ENCODE assay signal across 28 cellular contexts in the genomic region with DNA sequence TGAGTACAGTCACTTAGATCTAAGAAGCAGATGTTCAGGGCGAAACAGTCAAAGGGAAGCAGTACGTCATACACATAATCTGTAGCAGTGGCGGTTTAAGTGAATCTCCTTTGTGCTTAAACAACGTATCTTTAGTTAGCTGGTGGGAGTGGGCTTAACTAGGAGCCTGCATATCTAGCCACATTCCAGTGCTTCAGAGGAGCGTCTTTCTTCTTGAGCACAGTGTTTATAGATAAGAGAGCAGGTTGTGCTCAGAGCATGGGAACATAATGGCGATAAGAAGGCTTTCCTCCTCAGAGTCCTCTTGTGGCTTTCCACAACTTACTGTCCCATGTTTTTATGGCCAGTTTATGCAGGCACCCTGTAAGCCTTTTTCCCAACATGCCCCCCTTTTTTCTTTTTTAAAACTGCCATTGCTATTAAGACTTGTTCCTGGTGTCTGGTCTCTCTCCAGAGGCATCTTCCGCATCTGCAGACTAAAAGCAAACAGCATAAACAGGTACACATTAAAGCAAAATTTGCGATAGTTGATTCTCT. TPM values are rescaled to one million over a fixed set of nuclear protein-coding genes. Genes with fewer than 3 reads are reported as not detected.
DNase-seq lines count a peak whose midpoint lies in the region; ATAC-seq, FAIRE-seq and TF ChIP-seq lines count a peak whose summit lies in the region.
"Had no signal": no experiment of that assay in that cellular context is flagged by ENCODE, and none has a peak within 500 bp of the region (broad histone marks: within the 10 kb centered on the region; RNA-seq: fewer than 3 reads in every experiment).

No MANE protein-coding gene starts in this region.

- H3K4me1 Mint-ChIP-seq in T-helper 1 cell treated with Interleukin-12 subunit alpha and Interleukin-12 subunit beta and Interleukin-4 antibody, amounts not matched to agents 30 μg/mL and 1 μg/mL, for 36 hours (ENCODE audit: low read depth) = peaks cover 33% of the 10 kb centered on the region
- H3K4me1 Mint-ChIP-seq in nephron progenitor cell = peaks cover 20% of the 10 kb centered on the region

- peak; percentile 7 for ATAC-seq in K562
- ATAC-seq in right cardiac atrium = no peak
- no peak for ATAC-seq in GM18873 (IDR thresholded peaks at IDR 0.05; ENCODE audit: low FRiP score, unreplicated experiment)
- ATAC-seq: upper lobe of right lung had no signal

- H3K4me1 ChIP-seq in K562 (replicated peaks in 1 of 2; ENCODE audit: control insufficient read depth in 2 of 2, insufficient read depth in 2 of 2, low read length in 2 of 2) (peaks cover 9 to 20% of the 10 kb centered on the region in 2 experiments; a peak in 4 of 5 replicates), right cardiac atrium (ENCODE audit: control insufficient read depth, insufficient read depth, low read length) (peaks cover 9% of the 10 kb centered on the region)

- TF ChIP-seq RAD21 in K562 (CRISPR knock-in tag; conservative IDR thresholded peaks at IDR 0.05 in 1 of 2, IDR thresholded peaks at IDR 0.05 in 1 of 2) = no peak; a peak in 1 of 4 replicates

- POLR2A ChIA-PET in K562 (lab: Yijun Ruan, JAX) = no interaction called here

- H3K36me3 ChIP-seq in K562 (ENCODE audit: control insufficient read depth, insufficient read depth, low read length) = peaks cover 64% of the 10 kb centered on the region

- H2AFZ ChIP-seq in K562 (ENCODE audit: low read depth, low read length) = no peak overlapping the region

- no peaks in the 10 kb centered on the region for H3K27me3 ChIP-seq in K562 (ENCODE audit: control insufficient read depth in 2 of 2, insufficient read depth in 2 of 2, low read length in 2 of 2)
- no peaks in the 10 kb centered on the region for H3K27me3 ChIP-seq in right cardiac atrium (ENCODE audit: control insufficient read depth, insufficient read depth)
- H3K27me3 ChIP-seq: upper lobe of right lung had no signal

- 31% methylated on average over 8 of the region's 8 CpGs for WGBS in K562 (ENCODE audit: insufficient coverage, low coverage, missing lambda C conversion rate)
- WGBS in right cardiac atrium = 84% methylated on average over 8 of the region's 8 CpGs

- no peaks in the 10 kb centered on the region for H4K20me1 ChIP-seq in K562 (replicated peaks; ENCODE audit: control insufficient read depth, insufficient read depth, low read length)

- H3K9me3 ChIP-seq in K562 (replicated peaks; ENCODE audit: control insufficient read depth, insufficient read depth, low read depth, low read length) = peaks cover 24% of the 10 kb centered on the region
- no peaks in the 10 kb centered on the region for H3K9me3 ChIP-seq in right cardiac atrium (ENCODE audit: control insufficient read depth, low read length)
- H3K9me3 ChIP-seq: upper lobe of right lung had no signal

- H3K27ac ChIP-seq in K562 (ENCODE audit: extremely low read depth, low read depth, low read length) = peak overlapping the region; percentile 59
- no peak overlapping the region for H3K27ac ChIP-seq in right cardiac atrium (ENCODE audit: low read length)
- H3K27ac ChIP-seq: upper lobe of right lung had no signal

- TF ChIP-seq CTCF in K562 (IDR thresholded peaks at IDR 0.05 in 2 of 3, conservative IDR thresholded peaks at IDR 0.05 in 1 of 3; ENCODE audit: insufficient read depth in 2 of 3, low read depth in 1 of 3, low read length in 3 of 3) (no peak), nephron progenitor cell (IDR thresholded peaks at IDR 0.05) (no peak)

- H3K79me2 ChIP-seq in K562 (ENCODE audit: control insufficient read depth, insufficient read depth, low read length) = peaks cover 96% of the 10 kb centered on the region

- no peak for DNase-seq in T-helper 1 cell
- peak; percentile 9 for DNase-seq in NCI-H524 treated with DMSO at 0.1 percent for 48 hours (lab: John Stamatoyannopoulos, UW)
- peak in 2 of 4 experiments; percentile 46 to 88 for DNase-seq in K562 (ENCODE audit: extremely low read depth in 1 of 4, low spot score in 3 of 4)
- no peak for DNase-seq in nephron progenitor cell
- DNase-seq in right cardiac atrium = no peak
- DNase-seq in SK-N-DZ (ENCODE audit: low spot score) = no peak
- DNase-seq: 8988T; activated CD4-positive, alpha-beta T cell treated with anti-CD3 and anti-CD28 coated beads, Interleukin-2, amount 50 U/mL, for 48 hours; activated CD4-positive, CD25-positive, alpha-beta regulatory T cell; activated CD8-positive, alpha-beta memory T cell treated with anti-CD3 and anti-CD28 coated beads, Interleukin-2, amount 50 U/mL, for 48 hours; activated gamma-delta T cell; caudate nucleus; CD4-positive, alpha-beta memory T cell; DMS79; H9; kidney glomerular epithelial cell; NCI-H1105; NCI-H2081 treated with DMSO at 0.1 percent for 48 hours; NCI-H345; NCI-H774; occipital lobe; small intestine; stimulated activated CD4-positive, alpha-beta T cell treated with anti-CD3 and anti-CD28 coated beads, Interleukin-1b, Interleukin-23, amount 100 ng/mL, for 48 hours; T-helper 9 cell; upper lobe of right lung had no signal

- FAIRE-seq in K562 (lab: Jason Lieb, UNC) = peak; percentile 83
- FAIRE-seq: small intestine had no signal

- peak; percentile 72 for TF ChIP-seq EP300 in K562 (IDR thresholded peaks at IDR 0.05; ENCODE audit: low read length)

- intact Hi-C loops in K562 (cut with micrococcal nuclease) (no loop called here), right cardiac atrium (cut with DNase I) (no loop called here)

- H3K4me2 ChIP-seq in K562 (ENCODE audit: insufficient read depth, low read length) = peak overlapping the region; percentile 39

- 0 out of 2 replicates have a peak, but pooled peaks have one; percentile 18 for TF ChIP-seq POLR2A in K562 (conservative IDR thresholded peaks at IDR 0.05)

- H3K9me1 ChIP-seq in K562 (ENCODE audit: control insufficient read depth, insufficient read depth, low read length) = no peaks in the 10 kb centered on the region

- H3K27ac Mint-ChIP-seq in T-helper 1 cell treated with Interleukin-12 subunit alpha and Interleukin-12 subunit beta and Interleukin-4 antibody, amounts not matched to agents 30 μg/mL and 1 μg/mL, for 36 hours = no peak overlapping the region
- H3K27ac Mint-ChIP-seq in nephron progenitor cell = no peak overlapping the region
- H3K27ac Mint-ChIP-seq: dendritic cell treated with granulocyte-macrophage colony-stimulating factor and Interleukin-4, amounts not matched to agents 40 ng/mL and 50 ng/mL, for 4 days; H9 had no signal

- peak overlapping the region; percentile 2 for H3K4me3 Mint-ChIP-seq in T-helper 1 cell treated with Interleukin-12 subunit alpha and Interleukin-12 subunit beta and Interleukin-4 antibody, amounts not matched to agents 30 μg/mL and 1 μg/mL, for 36 hours
- H3K4me3 Mint-ChIP-seq in nephron progenitor cell = peak overlapping the region; percentile 73
- H3K4me3 Mint-ChIP-seq: dendritic cell treated with granulocyte-macrophage colony-stimulating factor and Interleukin-4, amounts not matched to agents 40 ng/mL and 50 ng/mL, for 4 days had no signal

- H3K36me3 Mint-ChIP-seq in T-helper 1 cell treated with Interleukin-12 subunit alpha and Interleukin-12 subunit beta and Interleukin-4 antibody, amounts not matched to agents 30 μg/mL and 1 μg/mL, for 36 hours (ENCODE audit: low read depth) = peaks cover 31% of the 10 kb centered on the region
- H3K36me3 Mint-ChIP-seq in nephron progenitor cell (ENCODE audit: low read depth) = peaks cover 75% of the 10 kb centered on the region

- H3K27me3 Mint-ChIP-seq in T-helper 1 cell treated with Interleukin-12 subunit alpha and Interleukin-12 subunit beta and Interleukin-4 antibody, amounts not matched to agents 30 μg/mL and 1 μg/mL, for 36 hours (ENCODE audit: low read depth) = no peaks in the 10 kb centered on the region
- no peaks in the 10 kb centered on the region for H3K27me3 Mint-ChIP-seq in nephron progenitor cell (ENCODE audit: low read depth, poor library complexity)
- H3K27me3 Mint-ChIP-seq: CD4-positive, alpha-beta memory T cell; dendritic cell treated with granulocyte-macrophage colony-stimulating factor and Interleukin-4, amounts not matched to agents 40 ng/mL and 50 ng/mL, for 4 days had no signal

- BruUV-seq in K562 (replicated peaks; lab: Mats Ljungman, UMichigan) = no TSS peak

- in situ Hi-C loops in K562 (cut with MboI) = no loop called here

- CTCF ChIA-PET in K562 (lab: Yijun Ruan, JAX; ENCODE audit: low intra/inter-chr PET ratio) = no interaction called here

- peaks cover 8% of the 10 kb centered on the region for H3K9me3 Mint-ChIP-seq in T-helper 1 cell treated with Interleukin-12 subunit alpha and Interleukin-12 subunit beta and Interleukin-4 antibody, amounts not matched to agents 30 μg/mL and 1 μg/mL, for 36 hours
- peaks cover 67% of the 10 kb centered on the region for H3K9me3 Mint-ChIP-seq in nephron progenitor cell

- no peak overlapping the region for H3K9ac ChIP-seq in K562 (ENCODE audit: insufficient read depth in 1 of 2, low read depth in 2 of 2, low read length in 2 of 2)

- H3K4me3 ChIP-seq in K562 = no peak overlapping the region
- H3K4me3 ChIP-seq in right cardiac atrium (ENCODE audit: low read length) = no peak overlapping the region
- H3K4me3 ChIP-seq: upper lobe of right lung had no signal

RNA-seq across cellular contexts. Expression of gene DAP3, which starts 3.2 kb away (rescaled TPM):
- total RNA-seq in K562 (2011; cell fraction: chromatin; rRNA removed; ENCODE audit: low replicate concordance) = 498 and 523 TPM in 2 replicates
- 338 and 343 TPM in 2 replicates for total RNA-seq in K562 (2011; cell fraction: nucleolus; rRNA removed)
- total RNA-seq in K562 (2011; cell fraction: nucleoplasm; rRNA removed) = 327 and 351 TPM in 2 replicates
- total RNA-seq in K562 (2014; rRNA removed) (129 and 155 TPM in 2 replicates), K562 (2014; rRNA removed; fragmentation: Illumina TruSeq; extraction: Trizol) (250 and 288 TPM in 2 replicates), K562 (2015; rRNA removed; fragmentation: Illumina TruSeq; extraction: Trizol) (202 and 215 TPM in 2 replicates), K562 (2021) (242 and 246 TPM in 2 replicates), right cardiac atrium (10 to 100 TPM; 83.5 to 91.6 (median 87.7) TPM)
- polyA plus RNA-seq in K562 (2011; rRNA removed) (431 and 484 TPM in 2 replicates), K562 (2014; fragmentation: Illumina TruSeq; extraction: Trizol) (402 and 404 TPM in 2 replicates), K562 (2014; fragmentation: Nextera tagmentation; extraction: Ambion mirVana) (100 to 1,000 TPM; 298 to 468 TPM), K562 (2014; rRNA removed) (344 and 358 TPM in 2 replicates), right cardiac atrium (91.9 TPM)
- polyA plus RNA-seq in K562 (2011; cell fraction: cytosol; rRNA removed) = 317 and 359 TPM in 2 replicates
- 376 and 394 TPM in 2 replicates for polyA plus RNA-seq in K562 (2011; cell fraction: nucleus; rRNA removed)
- 209 and 223 TPM in 2 replicates for polyA plus RNA-seq in K562 (2012)
- 340 and 359 TPM in 2 replicates for polyA minus RNA-seq in K562 (2011; rRNA and poly(A)+ RNA removed)
- 135 and 169 TPM in 2 replicates for polyA minus RNA-seq in K562 (2011; cell fraction: cytosol; rRNA and poly(A)+ RNA removed)
- 193 and 313 TPM in 2 replicates for polyA minus RNA-seq in K562 (2011; cell fraction: nucleus; rRNA and poly(A)+ RNA removed)
- 169 and 190 TPM in 2 replicates for polyA plus RNA-seq in SK-N-DZ (2014; cell fraction: cytosol; rRNA removed)
- 250 and 280 TPM in 2 replicates for polyA plus RNA-seq in SK-N-DZ (2014; cell fraction: nucleus; rRNA removed)

RNA-seq across cellular contexts. Expression of gene YY1AP1, which starts 3.5 kb away (rescaled TPM):
- total RNA-seq in K562 (2011; cell fraction: chromatin; rRNA removed; ENCODE audit: low replicate concordance) = 115 and 157 TPM in 2 replicates
- 58.0 and 60.1 TPM in 2 replicates for total RNA-seq in K562 (2011; cell fraction: nucleolus; rRNA removed)
- 73.8 and 91.0 TPM in 2 replicates for total RNA-seq in K562 (2011; cell fraction: nucleoplasm; rRNA removed)
- total RNA-seq in K562 (2014; rRNA removed) (28.0 and 33.5 TPM in 2 replicates), K562 (2014; rRNA removed; fragmentation: Illumina TruSeq; extraction: Trizol) (42.1 and 44.5 TPM in 2 replicates), K562 (2015; rRNA removed; fragmentation: Illumina TruSeq; extraction: Trizol) (43.2 and 44.8 TPM in 2 replicates), K562 (2021) (50.3 and 52.1 TPM in 2 replicates), right cardiac atrium (10 to 100 TPM; 65.7 to 96.9 (median 71.8) TPM)
- polyA plus RNA-seq in K562 (2011; rRNA removed) (90.7 and 106 TPM in 2 replicates), K562 (2014; fragmentation: Illumina TruSeq; extraction: Trizol) (78.1 and 85.1 TPM in 2 replicates), K562 (2014; fragmentation: Nextera tagmentation; extraction: Ambion mirVana) (10 to 100 TPM; 18.4 to 35.2 TPM), K562 (2014; rRNA removed) (42.9 and 44.5 TPM in 2 replicates), right cardiac atrium (31.9 TPM)
- polyA plus RNA-seq in K562 (2011; cell fraction: cytosol; rRNA removed) = 62.1 and 77.9 TPM in 2 replicates
- 101 and 107 TPM in 2 replicates for polyA plus RNA-seq in K562 (2011; cell fraction: nucleus; rRNA removed)
- 41.6 and 49.1 TPM in 2 replicates for polyA plus RNA-seq in K562 (2012)
- 146 and 175 TPM in 2 replicates for polyA minus RNA-seq in K562 (2011; rRNA and poly(A)+ RNA removed)
- 40.0 and 44.7 TPM in 2 replicates for polyA minus RNA-seq in K562 (2011; cell fraction: cytosol; rRNA and poly(A)+ RNA removed)
- 20.3 and 43.2 TPM in 2 replicates for polyA minus RNA-seq in K562 (2011; cell fraction: nucleus; rRNA and poly(A)+ RNA removed)
- polyA plus RNA-seq in SK-N-DZ (2014; cell fraction: cytosol; rRNA removed) = 40.0 and 45.8 TPM in 2 replicates
- polyA plus RNA-seq in SK-N-DZ (2014; cell fraction: nucleus; rRNA removed) = 51.4 and 73.1 TPM in 2 replicates
